ENCODE assay signal across 22 cellular contexts in the genomic region with DNA sequence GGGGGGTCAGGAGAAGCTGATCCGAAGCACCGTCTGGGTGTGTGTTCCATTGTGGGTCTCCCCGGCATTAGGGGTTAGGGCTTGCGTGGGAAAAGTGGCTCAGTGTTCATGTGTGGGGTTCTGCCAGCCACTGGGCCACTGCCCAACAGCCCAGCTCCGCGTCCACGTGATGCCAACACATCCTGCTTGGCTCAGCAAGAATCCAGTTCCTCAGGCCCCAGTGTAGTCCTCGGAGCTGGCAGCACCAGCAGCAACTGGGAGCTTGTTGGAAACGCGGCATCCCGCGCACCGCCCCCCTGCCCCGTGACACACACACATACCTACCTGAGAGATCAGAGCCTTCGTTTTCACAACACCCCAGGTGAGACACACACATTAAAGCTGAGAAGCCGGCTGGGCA. TPM values are rescaled to one million over a fixed set of nuclear protein-coding genes. Genes with fewer than 3 reads are reported as not detected.
DNase-seq lines count a peak whose midpoint lies in the region; ATAC-seq and TF ChIP-seq lines count a peak whose summit lies in the region.
"Had no signal": no experiment of that assay in that cellular context is flagged by ENCODE, and none has a peak within 500 bp of the region (broad histone marks: within the 10 kb centered on the region; RNA-seq: fewer than 3 reads in every experiment).

No MANE protein-coding gene starts in this region.

- peak overlapping the region in 1 of 4 donors; percentile 66 for H3K27ac ChIP-seq in gastrocnemius medialis
- H3K27ac ChIP-seq: esophagus squamous epithelium, GM23248, parathyroid adenoma, suprapubic skin had no signal

- TF ChIP-seq POLR2A in GM19193 (IDR thresholded peaks at IDR 0.05; ENCODE audit: extremely low read depth, insufficient read depth, insufficient read length) (peak; percentile 10), gastrocnemius medialis (IDR thresholded peaks at IDR 0.05) (no peak)

- no peaks in the 10 kb centered on the region for H3K27me3 ChIP-seq in gastrocnemius medialis
- H3K27me3 ChIP-seq: suprapubic skin had no signal

- H3K36me3 ChIP-seq in gastrocnemius medialis: no peaks in the 10 kb centered on the region

- no peak overlapping the region for H3K4me3 ChIP-seq in gastrocnemius medialis
- H3K4me3 ChIP-seq: esophagus squamous epithelium, GM23248, K562, suprapubic skin had no signal

- ATAC-seq in left lobe of liver (peak; percentile 15), gastrocnemius medialis (no peak), GM21526 (IDR thresholded peaks at IDR 0.05; ENCODE audit: low FRiP score, unreplicated experiment) (no peak), GM18861 (IDR thresholded peaks at IDR 0.05; ENCODE audit: unreplicated experiment) (no peak)
- ATAC-seq: naive thymus-derived CD4-positive, alpha-beta T cell had no signal

- TF ChIP-seq CTCF in gastrocnemius medialis (IDR thresholded peaks at IDR 0.05 in 4 of 5, conservative IDR thresholded peaks at IDR 0.05 in 1 of 5): no peak

- H3K4me1 ChIP-seq in gastrocnemius medialis: peaks cover 2 to 16% of the 10 kb centered on the region in 2 donors
- H3K4me1 ChIP-seq: parathyroid adenoma had no signal

- intact Hi-C loops in gastrocnemius medialis (cut with DNase I; ENCODE audit: low total_unique reads): loop anchor here (2.0 to 5.0 kb wide), 3 partner anchors 242 to 413 kb away; partner anchors contain the start of gene LYRM9

- peak; percentile 38 for DNase-seq in cerebellar cortex (ENCODE audit: low spot score)
- no peak for DNase-seq in left lobe of liver (ENCODE audit: low spot score)
- DNase-seq in gastrocnemius medialis: peak; percentile 33 to 47
- DNase-seq in NCI-H146 (lab: John Stamatoyannopoulos, UW): no peak
- DNase-seq: activated CD4-positive, alpha-beta T cell treated with anti-CD3 and anti-CD28 coated beads, Interleukin-2, amount 50 U/mL, for 4 hours; activated gamma-delta T cell; DMS79 treated with DMSO at 0.1 percent for 48 hours; effector memory CD4-positive, alpha-beta T cell; esophagus squamous epithelium; GM23248; immature natural killer cell; MV-4-11; naive thymus-derived CD4-positive, alpha-beta T cell; NCI-H1930; NK-92 treated with Interleukin-12 subunit alpha and Interleukin-12 subunit beta, amount 100 ng/mL, for 24 hours; SW 1271 had no signal

- no peaks in the 10 kb centered on the region for H3K9me3 ChIP-seq in gastrocnemius medialis
- H3K9me3 ChIP-seq: esophagus squamous epithelium, suprapubic skin had no signal

- in situ Hi-C loops in gastrocnemius medialis (cut with MboI; ENCODE audit: low sequenced_read_pairs in 4 of 4): loop anchor here (5.0 to 25.0 kb wide), 5 partner anchors 43 to 298 kb away; partner anchors contain the start of gene LYRM9 (in 1 of the 4)

RNA-seq across cellular contexts. Expression of gene LGALS9, which starts 18.9 kb away (rescaled TPM):
- total RNA-seq in left lobe of liver (12.0 TPM), gastrocnemius medialis (10 to 100 TPM in 1 of 4 donors, 1 to 10 TPM in 3; 2.4 to 20.3 (median 6.1) TPM)

Comparison
In these comparisons a context has a peak if more than half of its experiments do, and no peak if none do; other contexts are left out.
1. DNase-seq: peak in cerebellar cortex (single experiment) and gastrocnemius medialis (2 of 2); none in left lobe of liver (single experiment) and NCI-H146 (single experiment).